In the genomic region with DNA sequence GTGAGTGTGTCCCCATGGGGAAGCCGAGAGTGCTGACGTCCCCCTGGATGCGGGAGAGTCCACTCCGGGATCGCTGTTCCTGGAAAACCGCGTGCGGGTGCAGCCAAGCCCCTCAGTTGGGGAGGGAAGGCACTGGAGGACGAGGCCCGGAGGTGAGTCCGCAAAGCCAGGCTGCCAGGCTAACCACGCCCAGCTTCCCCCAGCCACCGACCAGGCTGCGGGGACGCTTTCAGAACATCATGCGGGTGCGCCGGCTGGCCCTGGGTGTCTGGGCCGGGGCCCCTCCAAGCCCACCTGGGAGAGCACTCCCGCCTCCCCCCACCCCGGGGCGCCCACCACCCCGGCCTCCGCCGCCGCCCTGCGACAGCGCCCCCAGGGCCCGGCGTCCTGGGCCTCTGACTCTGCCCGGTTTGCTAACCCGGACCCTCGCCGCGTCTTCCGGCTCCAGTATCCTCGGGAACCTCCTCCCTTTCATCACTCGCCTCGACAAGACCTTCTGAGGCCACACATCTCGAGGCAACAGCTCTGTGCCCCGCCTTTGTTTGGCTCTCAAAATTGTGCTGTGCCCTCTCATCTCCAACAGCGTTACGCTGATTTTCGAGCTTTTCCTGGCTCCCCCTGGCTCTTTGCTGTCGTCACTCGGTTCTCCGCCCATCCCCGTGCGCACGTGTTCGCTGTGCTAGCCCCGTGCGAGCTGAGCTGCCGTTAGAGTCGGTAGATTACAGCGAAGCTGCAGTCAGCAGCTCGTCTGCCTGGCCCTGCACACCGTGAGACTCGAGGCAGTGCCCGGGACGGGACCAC, we compare ENCODE assay signal across 8 cellular contexts. TPM values are rescaled to one million over a fixed set of nuclear protein-coding genes. Genes with fewer than 3 reads are reported as not detected.
DNase-seq lines count a peak whose midpoint lies in the region; ATAC-seq and TF ChIP-seq lines count a peak whose summit lies in the region.

No MANE protein-coding gene starts in this region.

- H3K27ac ChIP-seq in coronary artery (no peak overlapping the region), mesendoderm (ENCODE audit: low read depth, low read length) (no peak overlapping the region)

- no peak for TF ChIP-seq CTCF in coronary artery (IDR thresholded peaks at IDR 0.05)

- H3K36me3 Mint-ChIP-seq in activated CD4-positive, alpha-beta T cell treated with anti-CD3 and anti-CD28 coated beads, Interleukin-2, amount 10 ng/mL, durations not matched to agents 24 days and 14 days (ENCODE audit: low read depth) = no peaks in the 10 kb centered on the region

- WGBS in mesendoderm (ENCODE audit: extremely low coverage, insufficient coverage, low lambda C conversion rate) = no CpG with 5 or more reads among the region's 61 CpGs

- H3K56ac ChIP-seq in mesendoderm (ENCODE audit: low read length) = peak overlapping the region; percentile 42

- H3K4me1 Mint-ChIP-seq in activated CD4-positive, alpha-beta T cell treated with anti-CD3 and anti-CD28 coated beads, Interleukin-2, amount 10 ng/mL, durations not matched to agents 24 days and 14 days = peaks cover 4% of the 10 kb centered on the region

- no peak overlapping the region for H2BK120ac ChIP-seq in mesendoderm (ENCODE audit: low read depth, low read length)

- H2AK5ac ChIP-seq in mesendoderm (ENCODE audit: low read length) = no peak overlapping the region

- H3K36me3 ChIP-seq in mesendoderm (ENCODE audit: control insufficient read depth, insufficient read depth, low read length) = no peaks in the 10 kb centered on the region

- no peak overlapping the region for H3K18ac ChIP-seq in mesendoderm (ENCODE audit: low read length)

- DNase-seq in DMS53 (lab: John Stamatoyannopoulos, UW) (peak; percentile 89), coronary artery (ENCODE audit: low spot score) (peak; percentile 77), mesendoderm (peak; percentile 22), NCI-H2227 (lab: John Stamatoyannopoulos, UW; ENCODE audit: unreplicated experiment) (no peak)
- DNase-seq in activated CD4-positive, alpha-beta T cell treated with anti-CD3 and anti-CD28 coated beads, Interleukin-2, amount 10 ng/mL, durations not matched to agents 24 days and 14 days = peak; percentile 78
- DNase-seq in stimulated activated CD8-positive, alpha-beta memory T cell treated with anti-CD3 and anti-CD28 coated beads, Interleukin-15, amount 100 ng/mL, for 48 hours (ENCODE audit: low read depth in 2 of 2) = peak; percentile 28 to 30

- peak overlapping the region; percentile 13 for H3K9ac ChIP-seq in mesendoderm (ENCODE audit: low read length)

- no peaks in the 10 kb centered on the region for H3K79me1 ChIP-seq in mesendoderm (ENCODE audit: low read length)

- no peak overlapping the region for H3K4ac ChIP-seq in mesendoderm (ENCODE audit: low read depth, low read length)

- no peaks in the 10 kb centered on the region for H3K4me1 ChIP-seq in mesendoderm (ENCODE audit: control insufficient read depth, low read depth, low read length)

- H3K79me2 ChIP-seq in mesendoderm (ENCODE audit: control insufficient read depth, insufficient read depth, low read length) = no peaks in the 10 kb centered on the region

- H3K4me3 Mint-ChIP-seq in activated CD4-positive, alpha-beta T cell treated with anti-CD3 and anti-CD28 coated beads, Interleukin-2, amount 10 ng/mL, durations not matched to agents 24 days and 14 days = peak overlapping the region; percentile 82

- no peak overlapping the region for H4K8ac ChIP-seq in mesendoderm (ENCODE audit: low read depth, low read length)

- H3K4me2 ChIP-seq in mesendoderm (ENCODE audit: low read length) = peak overlapping the region; percentile 7

- intact Hi-C loops in activated CD4-positive, alpha-beta T cell treated with anti-CD3 and anti-CD28 coated beads, Interleukin-2, amount 10 ng/mL, durations not matched to agents 24 days and 14 days (cut with micrococcal nuclease) = loop anchor here (10.0 kb wide), 1 partner anchor 64 kb away; the partner anchor contains the start of gene VSX1

- no peak overlapping the region for H4K5ac ChIP-seq in mesendoderm (ENCODE audit: low read length)

- no peaks in the 10 kb centered on the region for H3K9me3 Mint-ChIP-seq in activated CD4-positive, alpha-beta T cell treated with anti-CD3 and anti-CD28 coated beads, Interleukin-2, amount 10 ng/mL, durations not matched to agents 24 days and 14 days

- ATAC-seq in GM18520 (IDR thresholded peaks at IDR 0.05; ENCODE audit: unreplicated experiment) = no peak
- no peak for ATAC-seq in HG02588 (IDR thresholded peaks at IDR 0.05; ENCODE audit: unreplicated experiment)

- peaks cover 31% of the 10 kb centered on the region for H3K27me3 Mint-ChIP-seq in activated CD4-positive, alpha-beta T cell treated with anti-CD3 and anti-CD28 coated beads, Interleukin-2, amount 10 ng/mL, durations not matched to agents 24 days and 14 days

- H3K4me3 ChIP-seq in coronary artery (peak overlapping the region; percentile 67), mesendoderm (ENCODE audit: low read length) (no peak overlapping the region)

- H3K23ac ChIP-seq in mesendoderm (ENCODE audit: low read length) = no peak overlapping the region

- peak overlapping the region; percentile 75 for H3K27ac Mint-ChIP-seq in activated CD4-positive, alpha-beta T cell treated with anti-CD3 and anti-CD28 coated beads, Interleukin-2, amount 10 ng/mL, durations not matched to agents 24 days and 14 days

- H3K27me3 ChIP-seq in mesendoderm (ENCODE audit: insufficient read depth, low read length, poor library complexity) = no peaks in the 10 kb centered on the region

- no peak overlapping the region for H2BK15ac ChIP-seq in mesendoderm (replicated peaks; ENCODE audit: low read depth)

- H2BK5ac ChIP-seq in mesendoderm (ENCODE audit: low read length) = no peak overlapping the region

RNA-seq across cellular contexts. Expression of gene ENTPD6, which starts 47.1 kb away (rescaled TPM):
- total RNA-seq in activated CD4-positive, alpha-beta T cell treated with anti-CD3 and anti-CD28 coated beads, Interleukin-2, amount 10 ng/mL, durations not matched to agents 24 days and 14 days = 42.1 and 44.2 TPM in 2 replicates
- 25.3 TPM for polyA plus RNA-seq in mesendoderm (2013, experiment 1 of 2)
- polyA plus RNA-seq in mesendoderm (2013, experiment 2 of 2) = 26.1 TPM
